Comparison of ENCODE assay signal across 20 cellular contexts in genomic region chr11:45887587-45887986, GRCh38. TPM values are rescaled to one million over a fixed set of nuclear protein-coding genes. Genes with fewer than 3 reads are reported as not detected.
"Had no signal": no experiment of that assay in that cellular context is flagged by ENCODE, and none has a peak within 500 bp of the region (broad histone marks: within the 10 kb centered on the region; RNA-seq: fewer than 3 reads in every experiment).

No MANE protein-coding gene starts in this region.

- H3K27ac Mint-ChIP-seq: activated B cell treated with CpG ODN at 0.5 μM for 24 hours; activated CD4-positive, alpha-beta memory T cell treated with anti-CD3 and anti-CD28 coated beads, Interleukin-2, amount 10 ng/mL, durations not matched to agents 7 days and 5 days; activated CD8-positive, alpha-beta memory T cell treated with anti-CD3 and anti-CD28 coated beads, Interleukin-2, amount 10 ng/mL, durations not matched to agents 7 days and 5 days; activated naive CD4-positive, alpha-beta T cell treated with anti-CD3 and anti-CD28 coated beads for 36 hours; endodermal cell; stimulated activated naive B cell treated with anti-CD40 and anti-IgM and Interleukin-4, amounts not matched to agents 10 μg/mL and 1 μg/mL and 100 μg/mL, for 72 hours; T-helper 2 cell treated with Interferon-gamma antibody and Interleukin-4, amounts not matched to agents 5 μg/mL and 100 μg/mL, for 36 hours had no signal

- H3K4me3 ChIP-seq: colonic mucosa, spleen had no signal

- H3K9me3 ChIP-seq: colonic mucosa, spleen had no signal

- H3K36me3 Mint-ChIP-seq: activated CD8-positive, alpha-beta memory T cell treated with anti-CD3 and anti-CD28 coated beads, Interleukin-2, amount 10 ng/mL, durations not matched to agents 7 days and 5 days had no signal

- DNase-seq: activated B cell treated with CpG ODN at 0.5 μM for 24 hours; activated CD4-positive, alpha-beta memory T cell treated with anti-CD3 and anti-CD28 coated beads, Interleukin-2, amount 10 ng/mL, durations not matched to agents 7 days and 5 days; activated CD4-positive, alpha-beta T cell treated with anti-CD3 and anti-CD28 coated beads for 48 hours; activated CD8-positive, alpha-beta memory T cell treated with anti-CD3 and anti-CD28 coated beads, Interleukin-2, amount 10 ng/mL, durations not matched to agents 7 days and 5 days; activated naive CD4-positive, alpha-beta T cell treated with anti-CD3 and anti-CD28 coated beads for 36 hours; aorta; colonic mucosa; endodermal cell; foreskin fibroblast; hippocampal formation; islet precursor cell; mammary epithelial cell; midbrain; spleen; stimulated activated CD4-positive, alpha-beta T cell treated with anti-CD3 and anti-CD28 coated beads, Interleukin-4, amount 100 ng/mL, for 4 hours; stimulated activated naive B cell treated with anti-CD40 and anti-IgM and Interleukin-4, amounts not matched to agents 10 μg/mL and 1 μg/mL and 100 μg/mL, for 72 hours had no signal

- H3K4me3 Mint-ChIP-seq: activated B cell treated with CpG ODN at 0.5 μM for 24 hours; activated CD4-positive, alpha-beta memory T cell treated with anti-CD3 and anti-CD28 coated beads, Interleukin-2, amount 10 ng/mL, durations not matched to agents 7 days and 5 days; activated CD8-positive, alpha-beta memory T cell treated with anti-CD3 and anti-CD28 coated beads, Interleukin-2, amount 10 ng/mL, durations not matched to agents 7 days and 5 days; activated naive CD4-positive, alpha-beta T cell treated with anti-CD3 and anti-CD28 coated beads for 36 hours; endodermal cell; stimulated activated naive B cell treated with anti-CD40 and anti-IgM and Interleukin-4, amounts not matched to agents 10 μg/mL and 1 μg/mL and 100 μg/mL, for 72 hours; T-helper 2 cell treated with Interferon-gamma antibody and Interleukin-4, amounts not matched to agents 5 μg/mL and 100 μg/mL, for 36 hours had no signal

- H3K9me3 Mint-ChIP-seq: activated B cell treated with CpG ODN at 0.5 μM for 24 hours; activated CD4-positive, alpha-beta memory T cell treated with anti-CD3 and anti-CD28 coated beads, Interleukin-2, amount 10 ng/mL, durations not matched to agents 7 days and 5 days; activated naive CD4-positive, alpha-beta T cell treated with anti-CD3 and anti-CD28 coated beads for 36 hours; central memory CD8-positive, alpha-beta T cell; endodermal cell; stimulated activated naive B cell treated with anti-CD40 and anti-IgM and Interleukin-4, amounts not matched to agents 10 μg/mL and 1 μg/mL and 100 μg/mL, for 72 hours; T-helper 2 cell treated with Interferon-gamma antibody and Interleukin-4, amounts not matched to agents 5 μg/mL and 100 μg/mL, for 36 hours had no signal

- H3K36me3 ChIP-seq: colonic mucosa had no signal

- ATAC-seq: activated CD8-positive, alpha-beta memory T cell treated with anti-CD3 and anti-CD28 coated beads, Interleukin-2, amount 10 ng/mL, durations not matched to agents 7 days and 5 days; stimulated activated naive B cell treated with anti-CD40 and anti-IgM and Interleukin-4, amounts not matched to agents 10 μg/mL and 1 μg/mL and 100 μg/mL, for 72 hours had no signal

- H3K27ac ChIP-seq: colonic mucosa, epithelial cell of prostate, spleen had no signal

- H3K27me3 Mint-ChIP-seq: activated CD8-positive, alpha-beta memory T cell treated with anti-CD3 and anti-CD28 coated beads, Interleukin-2, amount 10 ng/mL, durations not matched to agents 7 days and 5 days; central memory CD8-positive, alpha-beta T cell had no signal

- H3K27me3 ChIP-seq: colonic mucosa had no signal

RNA-seq across cellular contexts. Expression of gene LARGE2, which starts 34.9 kb away (rescaled TPM):
- total RNA-seq: glomerular endothelial cell had no signal
